Comparison of ENCODE assay signal across 15 cellular contexts in the genomic region with DNA sequence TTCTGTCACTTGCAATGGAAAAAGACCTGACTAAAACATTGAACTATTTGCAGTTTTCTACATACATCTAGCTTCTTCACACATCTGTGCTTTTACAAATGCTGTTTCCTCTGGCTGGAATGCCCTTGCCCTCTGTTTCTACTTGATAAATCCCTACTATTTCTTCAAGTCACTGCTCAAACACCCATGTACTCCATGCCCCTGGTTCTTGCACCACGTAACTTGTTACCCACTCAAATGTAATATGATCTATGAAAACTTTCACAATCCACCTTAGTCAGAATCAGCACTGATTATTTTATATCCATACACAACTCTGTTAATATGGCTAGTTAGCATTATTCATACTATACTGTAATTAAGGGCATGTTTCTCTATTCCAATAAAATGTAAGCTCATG.
DNase-seq lines count a peak whose midpoint lies in the region; ATAC-seq and TF ChIP-seq lines count a peak whose summit lies in the region.
"Had no signal": no experiment of that assay in that cellular context is flagged by ENCODE, and none has a peak within 500 bp of the region (broad histone marks: within the 10 kb centered on the region; RNA-seq: fewer than 3 reads in every experiment).

No MANE protein-coding gene starts in this region.

- H3K4me2 ChIP-seq in Loucy (ENCODE audit: low read depth, low read length, poor library complexity, severe bottlenecking) = no peak overlapping the region
- H3K4me2 ChIP-seq: BLaER1 treated with 17β-estradiol and CSF1 and Interleukin-3, amounts not matched to agents 10 nM and 100 nM had no signal

- ATAC-seq in GM19397 (IDR thresholded peaks at IDR 0.05; ENCODE audit: unreplicated experiment) (no peak), HG02973 (IDR thresholded peaks at IDR 0.05; ENCODE audit: unreplicated experiment) (no peak), HG03095 (IDR thresholded peaks at IDR 0.05; ENCODE audit: unreplicated experiment) (no peak)
- ATAC-seq: GM12878 had no signal

- DNase-seq in EH (ENCODE audit: low read depth) = peak; percentile 1
- peak; percentile 11 for DNase-seq in choroid plexus epithelial cell (ENCODE audit: low read depth)
- no peak for DNase-seq in NCI-H1092 (lab: John Stamatoyannopoulos, UW)
- DNase-seq: ACHN; CD4-positive, CD25-positive, alpha-beta regulatory T cell; DMS53; GM23248; H7 had no signal

- peak overlapping the region; percentile 68 for H2AFZ ChIP-seq in Loucy (ENCODE audit: low read length)
- H2AFZ ChIP-seq: GM23248 had no signal

- peaks cover 6% of the 10 kb centered on the region for H3K4me1 Mint-ChIP-seq in nephron
- H3K4me1 Mint-ChIP-seq: CD4-positive, CD25-positive, alpha-beta regulatory T cell had no signal

- H3K27ac Mint-ChIP-seq in nephron = peak overlapping the region; percentile 2 to 14 (median 5)
- H3K27ac Mint-ChIP-seq: CD4-positive, CD25-positive, alpha-beta regulatory T cell had no signal

- no peaks in the 10 kb centered on the region for H3K36me3 ChIP-seq in Loucy (ENCODE audit: insufficient read depth, low read length)
- H3K36me3 ChIP-seq: BLaER1 treated with 17β-estradiol and CSF1 and Interleukin-3, amounts not matched to agents 10 nM and 100 nM had no signal

- TF ChIP-seq CTCF in Loucy (conservative IDR thresholded peaks at IDR 0.05; ENCODE audit: low read length) = no peak
- no peak for TF ChIP-seq CTCF in choroid plexus epithelial cell (conservative IDR thresholded peaks at IDR 0.05; ENCODE audit: low read depth, low read length)
- no peak for TF ChIP-seq CTCF in nephron (IDR thresholded peaks at IDR 0.05; ENCODE audit: unreplicated experiment in 3 of 3)

- no peaks in the 10 kb centered on the region for H3K9me3 ChIP-seq in Loucy (ENCODE audit: insufficient read depth, low read depth, low read length)
- H3K9me3 ChIP-seq: BLaER1 treated with 17β-estradiol and CSF1 and Interleukin-3, amounts not matched to agents 10 nM and 100 nM had no signal

- H3F3A ChIP-seq in Loucy (ENCODE audit: low read depth) = no peaks in the 10 kb centered on the region

- no peak overlapping the region for H3K9ac ChIP-seq in Loucy (ENCODE audit: low read depth, low read length, poor library complexity, severe bottlenecking)
- H3K9ac ChIP-seq: BLaER1 treated with 17β-estradiol and CSF1 and Interleukin-3, amounts not matched to agents 10 nM and 100 nM; GM23248 had no signal

- H3K27me3 Mint-ChIP-seq in nephron (ENCODE audit: low read depth) = no peaks in the 10 kb centered on the region
- H3K27me3 Mint-ChIP-seq: CD4-positive, CD25-positive, alpha-beta regulatory T cell had no signal

- H3K4me3 Mint-ChIP-seq in nephron = no peak overlapping the region
- H3K4me3 Mint-ChIP-seq: CD4-positive, CD25-positive, alpha-beta regulatory T cell had no signal

- no peaks in the 10 kb centered on the region for H3K36me3 Mint-ChIP-seq in nephron (ENCODE audit: low read depth)
- H3K36me3 Mint-ChIP-seq: CD4-positive, CD25-positive, alpha-beta regulatory T cell had no signal

- H4K20me1 ChIP-seq in Loucy (ENCODE audit: insufficient read depth, low read length, poor library complexity, severe bottlenecking) = no peaks in the 10 kb centered on the region
- H4K20me1 ChIP-seq: BLaER1 treated with 17β-estradiol and CSF1 and Interleukin-3, amounts not matched to agents 10 nM and 100 nM had no signal

- no peaks in the 10 kb centered on the region for H3K27me3 ChIP-seq in Loucy (ENCODE audit: insufficient read depth, low read length, poor library complexity, severe bottlenecking)
- H3K27me3 ChIP-seq: BLaER1 treated with 17β-estradiol and CSF1 and Interleukin-3, amounts not matched to agents 10 nM and 100 nM had no signal

- peaks cover 36% of the 10 kb centered on the region for H3K4me1 ChIP-seq in Loucy (ENCODE audit: insufficient read depth, low read length, poor library complexity, severe bottlenecking)

- H3K9me2 ChIP-seq in Loucy (replicated peaks; ENCODE audit: low read depth, low read length) = no peaks in the 10 kb centered on the region

- H3K4me3 ChIP-seq in Loucy (ENCODE audit: low read length, poor library complexity, severe bottlenecking) (no peak overlapping the region), choroid plexus epithelial cell (ENCODE audit: low read depth, low read length) (no peak overlapping the region)
- H3K4me3 ChIP-seq: BLaER1 treated with 17β-estradiol and CSF1 and Interleukin-3, amounts not matched to agents 10 nM and 100 nM; GM12878; GM23248 had no signal

- no peaks in the 10 kb centered on the region for H3K79me2 ChIP-seq in Loucy (ENCODE audit: insufficient read depth, low read length)

- no peaks in the 10 kb centered on the region for H3K9me3 Mint-ChIP-seq in nephron
